Comparison of ENCODE assay signal across 8 cellular contexts in the genomic region with DNA sequence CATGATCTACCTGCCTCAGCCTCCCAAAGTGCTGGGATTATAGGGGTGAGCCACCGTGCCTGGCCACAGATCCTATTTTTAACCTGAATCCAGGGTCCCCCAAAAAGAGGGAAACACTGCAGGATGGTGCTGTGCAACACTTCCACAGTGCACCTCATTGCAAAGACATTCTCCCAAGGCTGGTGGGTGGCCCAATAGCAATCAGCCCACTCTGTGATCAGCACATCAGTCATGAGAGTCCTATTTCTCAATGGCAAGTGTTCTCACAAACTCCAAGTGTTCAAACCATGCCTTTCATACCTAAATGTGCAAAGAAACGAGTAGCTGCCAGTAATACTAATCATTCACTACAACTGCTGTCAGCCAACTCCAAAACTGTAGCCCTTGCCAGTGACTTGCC.
"Had no signal": no experiment of that assay in that cellular context is flagged by ENCODE, and none has a peak within 500 bp of the region (broad histone marks: within the 10 kb centered on the region; RNA-seq: fewer than 3 reads in every experiment).

No MANE protein-coding gene starts in this region.

- H3K9me3 ChIP-seq: HAP-1 had no signal

- H3K36me3 ChIP-seq: HAP-1 had no signal

- H2AFZ ChIP-seq: GM23248, GM23338 had no signal

- H3K4me2 ChIP-seq: GM23338 had no signal

- H3K4me1 ChIP-seq: HAP-1 had no signal

- H3K4me3 ChIP-seq: GM23248, GM23338, HAP-1 had no signal

- H3K27ac ChIP-seq: GM23248 had no signal

- H3K9ac ChIP-seq: GM23248 had no signal

- DNase-seq: GM23248, GOT3, H7, H9, HCEC 1CT, HFFc6 had no signal
